8 cellular contexts compared by ENCODE assay signal in the genomic region with DNA sequence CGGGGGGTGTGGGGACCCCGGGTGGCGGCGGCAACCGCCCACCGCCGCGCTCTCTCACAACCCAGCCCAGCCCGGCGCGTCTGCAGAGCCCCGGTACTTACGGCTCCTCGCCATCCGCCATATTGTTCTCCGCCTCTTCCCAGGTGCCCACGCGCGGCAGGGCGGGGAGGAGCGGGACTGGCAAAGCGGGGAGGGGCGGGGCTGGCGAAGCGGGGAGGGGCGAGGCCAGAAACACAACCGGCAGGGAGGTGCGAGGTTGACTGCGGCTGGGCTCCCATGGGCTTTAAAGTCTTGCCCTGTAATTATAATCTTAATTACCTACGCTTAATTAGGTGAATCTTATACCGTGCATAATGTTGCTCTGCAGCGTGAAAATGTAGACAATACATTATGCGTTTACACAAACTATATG. TPM values are rescaled to one million over a fixed set of nuclear protein-coding genes. Genes with fewer than 3 reads are reported as not detected.
A peak's percentile ranks its signal among the peaks of the same experiment; 100 is the strongest.
DNase-seq lines count a peak whose midpoint lies in the region; ATAC-seq lines count a peak whose summit lies in the region.

A gene (minus strand): TSS at position 133 of the 412 bp plus-strand sequence. CDS start 12 bp downstream, at position 121.

- no peaks in the 10 kb centered on the region for H3K27me3 Mint-ChIP-seq in effector memory CD8-positive, alpha-beta T cell

- H3K18ac ChIP-seq in mesenchymal stem cell (ENCODE audit: low read depth in 1 of 2, low read length in 2 of 2), result peak within 1 kb of the TSS in 1 of 2 experiments; percentile 24

- peak within 1 kb of the TSS; percentile 49 for H2AFZ ChIP-seq in mesenchymal stem cell (ENCODE audit: low read depth, low read length)

- H2BK120ac ChIP-seq in mesenchymal stem cell (ENCODE audit: low read depth, low read length), result peak within 1 kb of the TSS; percentile 77

- peak within 1 kb of the TSS; percentile 89 to 95 for H3K27ac Mint-ChIP-seq in effector memory CD8-positive, alpha-beta T cell

- H3K14ac ChIP-seq in mesenchymal stem cell (ENCODE audit: low read length in 2 of 2), result no peak within 1 kb of the TSS

- no peak within 1 kb of the TSS for H3K23ac ChIP-seq in mesenchymal stem cell (ENCODE audit: low read length in 2 of 2)

- no peak within 1 kb of the TSS for H2BK12ac ChIP-seq in mesenchymal stem cell (ENCODE audit: low read length in 2 of 2)

- H3K4ac ChIP-seq in mesenchymal stem cell (ENCODE audit: low read depth in 1 of 2, low read length in 2 of 2), result peak within 1 kb of the TSS in 1 of 2 experiments; percentile 73

- H3K9ac ChIP-seq in mesenchymal stem cell (ENCODE audit: low read length), result peak within 1 kb of the TSS; percentile 89

- H2BK15ac ChIP-seq in mesenchymal stem cell (ENCODE audit: low read depth, poor library complexity, severe bottlenecking), result no peak within 1 kb of the TSS

- H3K4me3 Mint-ChIP-seq in effector memory CD8-positive, alpha-beta T cell, result peak within 1 kb of the TSS; percentile 79 to 96

- no peak within 1 kb of the TSS for H2AK5ac ChIP-seq in mesenchymal stem cell (ENCODE audit: low read length, severe bottlenecking)

- peaks cover 4 to 6% of the 10 kb centered on the region in 2 experiments for H3K36me3 ChIP-seq in mesenchymal stem cell (ENCODE audit: control insufficient read depth in 1 of 2, insufficient read depth in 2 of 2, low read depth in 1 of 2, low read length in 2 of 2)

- no peaks in the 10 kb centered on the region for H3K27me3 ChIP-seq in mesenchymal stem cell (ENCODE audit: control insufficient read depth in 1 of 2, insufficient read depth in 1 of 2, low read length in 2 of 2)

- H3K9me3 Mint-ChIP-seq in effector memory CD8-positive, alpha-beta T cell, result no peaks in the 10 kb centered on the region

- H4K91ac ChIP-seq in mesenchymal stem cell (ENCODE audit: low read length), result peak within 1 kb of the TSS; percentile 46

- no peak within 1 kb of the TSS for H3K27ac ChIP-seq in mesenchymal stem cell (ENCODE audit: low read length, poor library complexity, severe bottlenecking)

- WGBS in mesenchymal stem cell, result 0% methylated on average over 8 of the region's 33 CpGs

- peaks cover 9% of the 10 kb centered on the region for H3K4me1 ChIP-seq in mesenchymal stem cell (ENCODE audit: control insufficient read depth, insufficient read depth, low read depth, low read length)

- H3K4me1 Mint-ChIP-seq in effector memory CD8-positive, alpha-beta T cell (ENCODE audit: low read depth in 2 of 2), result peaks cover 40 to 65% of the 10 kb centered on the region in 2 donors

- peaks cover 20% of the 10 kb centered on the region for H3K36me3 Mint-ChIP-seq in effector memory CD8-positive, alpha-beta T cell (ENCODE audit: insufficient read depth)

- no peaks in the 10 kb centered on the region for H3K9me3 ChIP-seq in mesenchymal stem cell (ENCODE audit: control insufficient read depth, low read length)

- H2BK5ac ChIP-seq in mesenchymal stem cell (ENCODE audit: low read depth, low read length, poor library complexity, severe bottlenecking), result peak within 1 kb of the TSS; percentile 51

- no peak within 1 kb of the TSS for H4K8ac ChIP-seq in mesenchymal stem cell (ENCODE audit: low read length)

- peak; percentile 44 for ATAC-seq in GM19452 (IDR thresholded peaks at IDR 0.05; ENCODE audit: unreplicated experiment)
- peak; percentile 70 for ATAC-seq in effector memory CD8-positive, alpha-beta T cell (replicated peaks)

- peak within 1 kb of the TSS; percentile 82 to 89 for H3K4me3 ChIP-seq in mesenchymal stem cell (ENCODE audit: insufficient read depth in 1 of 2, low read depth in 1 of 2, low read length in 2 of 2)

- peak; percentile 95 for DNase-seq in CD1c-positive myeloid dendritic cell (ENCODE audit: extremely low spot score)
- DNase-seq in HK-2 (ENCODE audit: unreplicated experiment), result peak; percentile 84
- peak; percentile 86 for DNase-seq in NK-92 treated with Interleukin-12 subunit alpha and Interleukin-12 subunit beta, amount 100 ng/mL, for 24 hours (lab: John Stamatoyannopoulos, UW)
- DNase-seq in activated CD8-positive, alpha-beta memory T cell treated with anti-CD3 and anti-CD28 coated beads for 4 hours (ENCODE audit: low read depth in 2 of 2), result peak; percentile 86
- DNase-seq in effector memory CD8-positive, alpha-beta T cell, result peak; percentile 82 to 85 (median 84)
- peak; percentile 87 for DNase-seq in mesenchymal stem cell
- peak; percentile 82 for DNase-seq in stimulated activated CD8-positive, alpha-beta memory T cell treated with anti-CD3 and anti-CD28 coated beads, Interleukin-12 subunit alpha, Interleukin-12 subunit beta, amount 100 ng/mL, for 24 hours (ENCODE audit: extremely low read depth)

- H3K4me2 ChIP-seq in mesenchymal stem cell (ENCODE audit: low read length, poor library complexity, severe bottlenecking), result peak within 1 kb of the TSS; percentile 66

- peaks cover 6% of the 10 kb centered on the region for H3K79me1 ChIP-seq in mesenchymal stem cell (replicated peaks; ENCODE audit: low read length, poor library complexity, severe bottlenecking)

RNA-seq across cellular contexts. Expression of the gene that starts here (rescaled TPM):
- polyA plus RNA-seq in mesenchymal stem cell (2013, experiment 1 of 2), result 37.9 TPM
- polyA plus RNA-seq in mesenchymal stem cell (2013, experiment 2 of 2), result 37.7 TPM
